Comparison of ENCODE assay signal across 8 cellular contexts in the genomic region with DNA sequence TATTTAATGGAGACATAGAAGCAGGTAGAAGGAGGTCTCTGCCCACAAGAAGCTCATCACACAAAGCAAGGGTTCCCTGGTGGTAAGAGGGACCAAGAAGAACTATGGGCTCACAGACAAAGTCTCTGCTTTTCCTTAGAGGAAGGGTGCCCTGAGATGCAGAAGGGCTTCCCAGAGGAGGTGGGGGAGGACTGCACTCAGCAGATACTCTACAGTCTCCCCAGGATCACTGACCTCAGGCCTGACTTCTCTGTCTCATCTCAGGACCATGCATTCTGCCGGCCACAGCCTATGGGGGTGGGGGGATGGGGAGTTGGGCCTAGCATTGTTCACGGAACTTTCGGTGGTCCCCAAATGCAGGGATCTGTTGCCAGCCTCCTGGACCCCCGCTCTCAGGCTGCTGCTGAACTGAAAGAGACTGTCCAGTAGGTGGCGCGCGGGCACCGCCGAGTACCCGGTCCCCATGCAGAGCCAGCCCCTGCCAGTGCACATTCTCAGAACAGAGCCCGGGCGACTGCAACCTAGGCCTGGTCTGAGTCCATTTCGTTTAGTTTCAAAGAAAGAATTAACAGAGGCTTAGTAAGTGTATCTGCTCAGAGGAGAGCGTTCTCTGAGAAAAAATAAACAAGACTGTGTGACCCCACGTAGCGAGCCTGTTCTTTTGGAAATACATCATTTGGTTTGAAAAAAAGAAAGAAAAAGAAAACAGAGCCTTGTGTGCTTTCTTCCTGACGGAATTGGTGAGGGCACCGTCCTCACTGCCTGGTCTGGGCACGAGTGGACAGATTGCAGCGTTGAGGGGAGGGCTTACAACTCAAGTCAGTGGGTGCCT.
DNase-seq lines count a peak whose midpoint lies in the region; ATAC-seq and TF ChIP-seq lines count a peak whose summit lies in the region.

No MANE protein-coding gene starts in this region.

- no peaks in the 10 kb centered on the region for H4K20me1 ChIP-seq in neural progenitor cell (ENCODE audit: low read depth)

- peak overlapping the region; percentile 83 for H2AFZ ChIP-seq in neural progenitor cell (replicated peaks)

- TF ChIP-seq CTCF in neural progenitor cell (IDR thresholded peaks at IDR 0.05) (peak; percentile 93), tibial nerve (IDR thresholded peaks at IDR 0.05) (peak; percentile 70 to 90 (median 87))

- no peaks in the 10 kb centered on the region for H3K79me2 ChIP-seq in neural progenitor cell (ENCODE audit: low read depth)

- TF ChIP-seq POLR2A in tibial nerve (IDR thresholded peaks at IDR 0.05) = no peak

- no peak overlapping the region for H3K9ac ChIP-seq in neural progenitor cell

- no peaks in the 10 kb centered on the region for H3K4me1 Mint-ChIP-seq in activated CD8-positive, alpha-beta memory T cell treated with anti-CD3 and anti-CD28 coated beads, Interleukin-2, amount 10 ng/mL, durations not matched to agents 7 days and 5 days
- peaks cover 44% of the 10 kb centered on the region for H3K4me1 Mint-ChIP-seq in neural progenitor cell

- H3K9me3 ChIP-seq in neural progenitor cell (ENCODE audit: low read depth) (no peaks in the 10 kb centered on the region), tibial nerve (no peaks in the 10 kb centered on the region)

- H3K27ac Mint-ChIP-seq in activated CD8-positive, alpha-beta memory T cell treated with anti-CD3 and anti-CD28 coated beads, Interleukin-2, amount 10 ng/mL, durations not matched to agents 7 days and 5 days = no peak overlapping the region
- peak overlapping the region; percentile 48 for H3K27ac Mint-ChIP-seq in neural progenitor cell

- 13% methylated on average over 16 to 19 of the region's 20 CpGs for WGBS in tibial nerve, 2 donors

- ATAC-seq in HG03097 (IDR thresholded peaks at IDR 0.05; ENCODE audit: low FRiP score, unreplicated experiment) = peak; percentile 73
- peak; percentile 47 for ATAC-seq in activated CD8-positive, alpha-beta memory T cell treated with anti-CD3 and anti-CD28 coated beads, Interleukin-2, amount 10 ng/mL, durations not matched to agents 7 days and 5 days

- no peaks in the 10 kb centered on the region for H3F3A ChIP-seq in neural progenitor cell (ENCODE audit: low read depth)

- H3K4me3 Mint-ChIP-seq in activated CD8-positive, alpha-beta memory T cell treated with anti-CD3 and anti-CD28 coated beads, Interleukin-2, amount 10 ng/mL, durations not matched to agents 7 days and 5 days = no peak overlapping the region
- no peak overlapping the region for H3K4me3 Mint-ChIP-seq in neural progenitor cell

- H3K4me1 ChIP-seq in neural progenitor cell (peaks cover 19% of the 10 kb centered on the region), tibial nerve (peaks cover 0 to 9% (median 0%) of the 10 kb centered on the region in 4 donors)

- no peaks in the 10 kb centered on the region for H3K9me3 Mint-ChIP-seq in activated CD8-positive, alpha-beta memory T cell treated with anti-CD3 and anti-CD28 coated beads, Interleukin-2, amount 10 ng/mL, durations not matched to agents 7 days and 5 days (ENCODE audit: low read depth)
- H3K9me3 Mint-ChIP-seq in neural progenitor cell = peaks cover 2% of the 10 kb centered on the region

- no peak for TF ChIP-seq EP300 in tibial nerve (IDR thresholded peaks at IDR 0.05)

- CTCF ChIA-PET in activated CD8-positive, alpha-beta memory T cell treated with anti-CD3 and anti-CD28 coated beads, Interleukin-2, amount 10 ng/mL, durations not matched to agents 7 days and 5 days (lab: Charles Lee) = interaction anchor here (0.8 kb wide), 1 partner anchor 208 kb away, joined by 3 read pairs; no protein-coding TSS in a partner anchor

- H3K4me2 ChIP-seq in neural progenitor cell = no peak overlapping the region

- H3K4me3 ChIP-seq in neural progenitor cell (no peak overlapping the region), tibial nerve (no peak overlapping the region)

- no peaks in the 10 kb centered on the region for H3K27me3 Mint-ChIP-seq in activated CD8-positive, alpha-beta memory T cell treated with anti-CD3 and anti-CD28 coated beads, Interleukin-2, amount 10 ng/mL, durations not matched to agents 7 days and 5 days
- H3K27me3 Mint-ChIP-seq in neural progenitor cell (ENCODE audit: insufficient read depth, low read depth) = peaks cover 7% of the 10 kb centered on the region

- H3K27ac ChIP-seq in neural progenitor cell (no peak overlapping the region), tibial nerve (no peak overlapping the region)

- H3K36me3 ChIP-seq in neural progenitor cell = no peaks in the 10 kb centered on the region
- H3K36me3 ChIP-seq in tibial nerve = no peaks in the 10 kb centered on the region

- H3K27me3 ChIP-seq in neural progenitor cell = no peaks in the 10 kb centered on the region
- H3K27me3 ChIP-seq in tibial nerve = no peaks in the 10 kb centered on the region

- no peaks in the 10 kb centered on the region for H3K36me3 Mint-ChIP-seq in activated CD8-positive, alpha-beta memory T cell treated with anti-CD3 and anti-CD28 coated beads, Interleukin-2, amount 10 ng/mL, durations not matched to agents 7 days and 5 days
- H3K36me3 Mint-ChIP-seq in neural progenitor cell = no peaks in the 10 kb centered on the region

- peak; percentile 10 for DNase-seq in activated naive CD4-positive, alpha-beta T cell treated with Interleukin-2 at 50 U/mL for 16 hours
- DNase-seq in activated naive CD4-positive, alpha-beta T cell (lab: John Stamatoyannopoulos, UW) = no peak
- DNase-seq in NCI-H460 (ENCODE audit: extremely low read depth, low read depth) (peak; percentile 36), fibroblast of peridontal ligament (ENCODE audit: extremely low read depth) (peak; percentile 77), neural progenitor cell (ENCODE audit: low spot score) (peak; percentile 91), tibial nerve (ENCODE audit: low spot score in 2 of 2) (peak; percentile 61 to 69)
- DNase-seq in activated CD8-positive, alpha-beta memory T cell treated with anti-CD3 and anti-CD28 coated beads, Interleukin-2, amount 10 ng/mL, durations not matched to agents 7 days and 5 days = peak; percentile 51

Comparison
In these comparisons a context has a peak if more than half of its experiments do, and no peak if none do; other contexts are left out.
1. DNase-seq: peak in activated naive CD4-positive, alpha-beta T cell treated with Interleukin-2 at 50 U/mL for 16 hours (single experiment), NCI-H460 (single experiment), activated CD8-positive, alpha-beta memory T cell treated with anti-CD3 and anti-CD28 coated beads, Interleukin-2, amount 10 ng/mL, durations not matched to agents 7 days and 5 days (single experiment), fibroblast of peridontal ligament (single experiment), neural progenitor cell (single experiment) and tibial nerve (2 of 2); none in activated naive CD4-positive, alpha-beta T cell (0 of 4).